Comparison of ENCODE assay signal across 9 cellular contexts in genomic region chr16:56246051-56246817, GRCh38. TPM values are rescaled to one million over a fixed set of nuclear protein-coding genes. Genes with fewer than 3 reads are reported as not detected.
DNase-seq lines count a peak whose midpoint lies in the region; ATAC-seq and TF ChIP-seq lines count a peak whose summit lies in the region.
"Had no signal": no experiment of that assay in that cellular context is flagged by ENCODE, and none has a peak within 500 bp of the region (broad histone marks: within the 10 kb centered on the region; RNA-seq: fewer than 3 reads in every experiment).

No MANE protein-coding gene starts in this region.

- CTCF ChIA-PET in SK-N-SH (lab: Yijun Ruan, JAX) = interaction anchor here (0.7 to 3.2 kb wide), 11 partner anchors 12 to 330 kb away, joined by 3 to 12 read pairs (median 6); no protein-coding TSS in a partner anchor

- no peak overlapping the region for H3K4me2 ChIP-seq in SK-N-SH

- intact Hi-C loops in left cardiac atrium (cut with DNase I) = no loop called here
- intact Hi-C loops in psoas muscle (cut with DNase I) = no loop called here

- H3K4me3 ChIP-seq in SK-N-SH (ENCODE audit: low read depth in 2 of 2, low read length in 1 of 2) (no peak overlapping the region), psoas muscle (no peak overlapping the region)

- no peaks in the 10 kb centered on the region for H3F3A ChIP-seq in SK-N-SH (replicated peaks; ENCODE audit: insufficient read depth)

- peak; percentile 50 for TF ChIP-seq RAD21 in SK-N-SH (IDR thresholded peaks at IDR 0.05; ENCODE audit: low read length)

- no peak overlapping the region for H2AFZ ChIP-seq in SK-N-SH (ENCODE audit: low read depth)

- no peaks in the 10 kb centered on the region for H3K36me3 ChIP-seq in SK-N-SH (replicated peaks in 1 of 2; ENCODE audit: control insufficient read depth in 1 of 2, insufficient read depth in 2 of 2, low read length in 1 of 2)
- no peaks in the 10 kb centered on the region for H3K36me3 ChIP-seq in psoas muscle (ENCODE audit: insufficient read depth in 1 of 2, low read depth in 1 of 2)

- 36% methylated on average over 10 of the region's 13 CpGs for WGBS in SK-N-SH (ENCODE audit: low lambda C conversion rate)
- 20 to 38% (median 23%) methylated on average over 13 of the region's 13 CpGs for WGBS in psoas muscle, 3 donors

- H3K9ac ChIP-seq in SK-N-SH = no peak overlapping the region

- H3K9me3 ChIP-seq in SK-N-SH (no peaks in the 10 kb centered on the region), psoas muscle (no peaks in the 10 kb centered on the region)

- ATAC-seq in left cardiac atrium (peak; percentile 78 to 83), psoas muscle (peak; percentile 11 to 52 (median 42))

- DNase-seq in GM04504 (ENCODE audit: low read depth) (peak; percentile 31), SK-N-SH (peak; percentile 56), left cardiac atrium (no peak), psoas muscle (no peak), NCI-H1105 (lab: John Stamatoyannopoulos, UW) (no peak), NAMALWA (ENCODE audit: low spot score) (no peak), CD1c-positive myeloid dendritic cell (ENCODE audit: extremely low spot score) (no peak), iPS-NIHi11 (ENCODE audit: low spot score) (no peak)
- DNase-seq: T-helper 9 cell had no signal

- peak in 1 of 2 experiments; percentile 36; a peak in 1 of 4 replicates for TF ChIP-seq EP300 in SK-N-SH (IDR thresholded peaks at IDR 0.05; ENCODE audit: borderline replicate concordance in 1 of 2, low read depth in 1 of 2, low read length in 1 of 2)

- H3K27me3 ChIP-seq in SK-N-SH (ENCODE audit: insufficient read depth) (no peaks in the 10 kb centered on the region), psoas muscle (ENCODE audit: insufficient read depth in 3 of 3, low read length in 2 of 3) (no peaks in the 10 kb centered on the region)

- H4K20me1 ChIP-seq in SK-N-SH (ENCODE audit: insufficient read depth) = no peaks in the 10 kb centered on the region

- TF ChIP-seq CTCF in SK-N-SH (IDR thresholded peaks at IDR 0.05) (no peak), psoas muscle (IDR thresholded peaks at IDR 0.05) (no peak)

- H3K9me2 ChIP-seq in SK-N-SH = no peaks in the 10 kb centered on the region

- H3K4me1 ChIP-seq in SK-N-SH (ENCODE audit: control insufficient read depth in 1 of 2, insufficient read depth in 2 of 2, low read depth in 1 of 2, low read length in 1 of 2) (peaks cover 0 to 34% of the 10 kb centered on the region in 2 experiments; a peak in 1 of 4 replicates), psoas muscle (peaks cover 5% of the 10 kb centered on the region)

- POLR2A ChIA-PET in SK-N-SH (lab: Yijun Ruan, JAX) = interaction anchor here (0.6 to 1.6 kb wide), 3 partner anchors 53 to 1230 kb away, joined by 3 to 4 read pairs (median 4); no protein-coding TSS in a partner anchor

- no peaks in the 10 kb centered on the region for H3K79me2 ChIP-seq in SK-N-SH (ENCODE audit: insufficient read depth)

- H3K27ac ChIP-seq in SK-N-SH (ENCODE audit: low read depth in 2 of 2, low read length in 1 of 2) = peak overlapping the region in 1 of 2 experiments; percentile 92; a peak in 2 of 4 replicates
- H3K27ac ChIP-seq in psoas muscle = no peak overlapping the region

TF ChIP-seq in SK-N-SH, 30 proteins besides CTCF, POLR2A, EP300 and RAD21 (continues in another document):
- TF ChIP-seq POLR2AphosphoS5 (IDR thresholded peaks at IDR 0.05; ENCODE audit: low read depth, low read length) = no peak
- TF ChIP-seq NRF1 (IDR thresholded peaks at IDR 0.05; ENCODE audit: low read depth, low read length) = no peak
- TF ChIP-seq FOXJ3 (CRISPR knock-in tag; IDR thresholded peaks at IDR 0.05) = peak; percentile 82
- no peak for TF ChIP-seq FOXM1 (IDR thresholded peaks at IDR 0.05; ENCODE audit: low read depth)
- TF ChIP-seq IRF3 (IDR thresholded peaks at IDR 0.05; ENCODE audit: low read depth, low read length) = no peak
- no peak for TF ChIP-seq TEAD4 (IDR thresholded peaks at IDR 0.05; ENCODE audit: borderline replicate concordance, insufficient read depth)
- TF ChIP-seq REST (IDR thresholded peaks at IDR 0.05; ENCODE audit: low read depth, low read length) = no peak
- no peak for TF ChIP-seq USF1 (IDR thresholded peaks at IDR 0.05; ENCODE audit: borderline replicate concordance, low read depth)
- peak; percentile 27 for TF ChIP-seq CHD2 (IDR thresholded peaks at IDR 0.05; ENCODE audit: low read length, partially characterized antibody)
- TF ChIP-seq SMC3 (IDR thresholded peaks at IDR 0.05; ENCODE audit: low read depth, low read length) = peak; percentile 6; the same call in 1 of the 2 replicates
- no peak for TF ChIP-seq PBX3 (IDR thresholded peaks at IDR 0.05)
- peak; percentile 71 for TF ChIP-seq GATA2 (CRISPR knock-in tag; IDR thresholded peaks at IDR 0.05)
- no peak for TF ChIP-seq EZH2phosphoT487 (IDR thresholded peaks at IDR 0.05; ENCODE audit: borderline replicate concordance, low read depth)
- TF ChIP-seq NFIC (IDR thresholded peaks at IDR 0.05; ENCODE audit: borderline replicate concordance) = no peak
- TF ChIP-seq GABPA (IDR thresholded peaks at IDR 0.05; ENCODE audit: low read depth) = no peak
- no peak for TF ChIP-seq RXRA (IDR thresholded peaks at IDR 0.05; ENCODE audit: borderline replicate concordance, low read depth)
- peak; percentile 69; the same call in 1 of the 2 replicates for TF ChIP-seq RCOR1 (IDR thresholded peaks at IDR 0.05; ENCODE audit: low read length)

RNA-seq across cellular contexts. Expression of gene GNAO1, which starts 54.9 kb away (rescaled TPM):
- polyA plus RNA-seq in SK-N-SH (2012; rRNA removed) (0.15 and 0.30 TPM in 2 replicates), psoas muscle (under 1 TPM; 0.35 to 0.60 (median 0.36) TPM)
- polyA plus RNA-seq in SK-N-SH (2012; cell fraction: cytosol; rRNA removed) = 0.13 and 0.37 TPM in 2 replicates
- 0.30 and 0.99 TPM in 2 replicates for polyA plus RNA-seq in SK-N-SH (2012; cell fraction: nucleus; rRNA removed)
- total RNA-seq in left cardiac atrium (10 to 100 TPM; 65.3 to 92.9 TPM), psoas muscle (1 to 10 TPM in 3 of 4 donors, under 1 TPM in 1; 0.50 to 1.9 (median 1.1) TPM)

Comparison
In these comparisons a context has a peak if more than half of its experiments do, and no peak if none do; other contexts are left out.
1. DNase-seq: peak in GM04504 (single experiment) and SK-N-SH (single experiment); none in left cardiac atrium (single experiment), psoas muscle (0 of 2), NCI-H1105 (single experiment), NAMALWA (single experiment), CD1c-positive myeloid dendritic cell (single experiment) and iPS-NIHi11 (single experiment).
2. RNA of gene GNAO1, which starts 54.9 kb away (total RNA-seq): 65.3 to 92.9 TPM in left cardiac atrium; 0.50 to 1.9 TPM in psoas muscle; every median in the first group is over 10 times any median in the second.